11 cellular contexts compared by ENCODE assay signal in genomic region chr1:99943238-99943794, GRCh38. TPM values are rescaled to one million over a fixed set of nuclear protein-coding genes. Genes with fewer than 3 reads are reported as not detected.
A peak's percentile ranks its signal among the peaks of the same experiment; 100 is the strongest.
DNase-seq lines count a peak whose midpoint lies in the region; ATAC-seq and TF ChIP-seq lines count a peak whose summit lies in the region.
"Had no signal": no experiment of that assay in that cellular context is flagged by ENCODE, and none has a peak within 500 bp of the region (broad histone marks: within the 10 kb centered on the region; RNA-seq: fewer than 3 reads in every experiment).

No MANE protein-coding gene starts in this region.

- H2BK12ac ChIP-seq in mesenchymal stem cell (ENCODE audit: low read length in 2 of 2), result no peak overlapping the region

- H4K8ac ChIP-seq in mesenchymal stem cell (ENCODE audit: low read length), result no peak overlapping the region

- no peak overlapping the region for H2AFZ ChIP-seq in mesenchymal stem cell (ENCODE audit: low read depth, low read length)

- DNase-seq in DMS 273 (lab: John Stamatoyannopoulos, UW; ENCODE audit: unreplicated experiment) (peak; percentile 97), NCI-H1436 (lab: John Stamatoyannopoulos, UW) (peak; percentile 76), WERI-Rb-1 (peak; percentile 63), mesenchymal stem cell (peak; percentile 28), SW480 (ENCODE audit: low spot score) (no peak)
- DNase-seq in activated naive CD4-positive, alpha-beta T cell treated with anti-CD3 and anti-CD28 coated beads, Interleukin-2, amount 50 U/mL, for 72 hours (ENCODE audit: low spot score in 2 of 2), result no peak
- DNase-seq: activated CD4-positive, CD25-positive, alpha-beta regulatory T cell treated with anti-CD3 and anti-CD28 coated beads, Interleukin-2, amount 50 U/mL, for 72 hours; hypothalamus; NK-92 treated with Interleukin-12 subunit alpha and Interleukin-12 subunit beta, amount 100 ng/mL, for 24 hours had no signal

- no peak overlapping the region for H2BK15ac ChIP-seq in mesenchymal stem cell (ENCODE audit: low read depth, poor library complexity, severe bottlenecking)

- no peak overlapping the region for H3K4me2 ChIP-seq in mesenchymal stem cell (ENCODE audit: low read length, poor library complexity, severe bottlenecking)

- WGBS in mesenchymal stem cell, result 74% methylated on average over 7 of the region's 7 CpGs

- H2BK120ac ChIP-seq in mesenchymal stem cell (ENCODE audit: low read depth, low read length), result no peak overlapping the region

- no peaks in the 10 kb centered on the region for H3K27me3 ChIP-seq in WERI-Rb-1 (ENCODE audit: insufficient read depth, low read depth, severe bottlenecking)
- peaks cover 0 to 6% of the 10 kb centered on the region in 2 experiments for H3K27me3 ChIP-seq in mesenchymal stem cell (ENCODE audit: control insufficient read depth in 1 of 2, insufficient read depth in 1 of 2, low read length in 2 of 2)

- no peak for ATAC-seq in GM18520 (IDR thresholded peaks at IDR 0.05; ENCODE audit: unreplicated experiment)
- ATAC-seq in GM19324 (IDR thresholded peaks at IDR 0.05; ENCODE audit: low FRiP score, unreplicated experiment), result no peak
- ATAC-seq in activated naive CD4-positive, alpha-beta T cell treated with anti-CD3 and anti-CD28 coated beads, Interleukin-2, amount 50 U/mL, for 72 hours, result no peak

- H3K9me3 Mint-ChIP-seq in activated naive CD4-positive, alpha-beta T cell treated with anti-CD3 and anti-CD28 coated beads, Interleukin-2, amount 50 U/mL, for 72 hours, result no peaks in the 10 kb centered on the region

- H3K9ac ChIP-seq in mesenchymal stem cell (ENCODE audit: low read length), result peak overlapping the region; percentile 35

- no peak overlapping the region for H3K4ac ChIP-seq in mesenchymal stem cell (ENCODE audit: low read depth in 1 of 2, low read length in 2 of 2)

- no peak overlapping the region for H2AK5ac ChIP-seq in mesenchymal stem cell (ENCODE audit: low read length, severe bottlenecking)

- H3K14ac ChIP-seq in mesenchymal stem cell (ENCODE audit: low read length in 2 of 2), result no peak overlapping the region

- H3K79me1 ChIP-seq in mesenchymal stem cell (replicated peaks; ENCODE audit: low read length, poor library complexity, severe bottlenecking), result no peaks in the 10 kb centered on the region

- H3K4me3 ChIP-seq in WERI-Rb-1 (ENCODE audit: low read depth, low read length) (no peak overlapping the region), mesenchymal stem cell (ENCODE audit: insufficient read depth in 1 of 2, low read depth in 1 of 2, low read length in 2 of 2) (no peak overlapping the region)

- H3K9me3 ChIP-seq in WERI-Rb-1 (ENCODE audit: severe bottlenecking), result no peaks in the 10 kb centered on the region
- no peaks in the 10 kb centered on the region for H3K9me3 ChIP-seq in mesenchymal stem cell (ENCODE audit: control insufficient read depth, low read length)

- no peaks in the 10 kb centered on the region for H3K36me3 Mint-ChIP-seq in activated naive CD4-positive, alpha-beta T cell treated with anti-CD3 and anti-CD28 coated beads, Interleukin-2, amount 50 U/mL, for 72 hours

- no peak for TF ChIP-seq CTCF in WERI-Rb-1 (IDR thresholded peaks at IDR 0.05; ENCODE audit: low read depth, low read length)

- H3K36me3 ChIP-seq in WERI-Rb-1 (no peaks in the 10 kb centered on the region), mesenchymal stem cell (ENCODE audit: control insufficient read depth in 1 of 2, insufficient read depth in 2 of 2, low read depth in 1 of 2, low read length in 2 of 2) (no peaks in the 10 kb centered on the region)

- no peak overlapping the region for H4K91ac ChIP-seq in mesenchymal stem cell (ENCODE audit: low read length)

- peak overlapping the region in 1 of 2 donors; percentile 3 for H3K27ac Mint-ChIP-seq in activated naive CD4-positive, alpha-beta T cell treated with anti-CD3 and anti-CD28 coated beads, Interleukin-2, amount 50 U/mL, for 72 hours

- no peak overlapping the region for H3K18ac ChIP-seq in mesenchymal stem cell (ENCODE audit: low read depth in 1 of 2, low read length in 2 of 2)

- H3K23ac ChIP-seq in mesenchymal stem cell (ENCODE audit: low read length in 2 of 2), result no peak overlapping the region

- H3K4me1 ChIP-seq in mesenchymal stem cell (ENCODE audit: control insufficient read depth, insufficient read depth, low read depth, low read length), result no peaks in the 10 kb centered on the region

- H3K27ac ChIP-seq in WERI-Rb-1 (peak overlapping the region; percentile 63), mesenchymal stem cell (ENCODE audit: low read length, poor library complexity, severe bottlenecking) (no peak overlapping the region)

- H2BK5ac ChIP-seq in mesenchymal stem cell (ENCODE audit: low read depth, low read length, poor library complexity, severe bottlenecking), result no peak overlapping the region

RNA-seq across cellular contexts. Expression of gene SLC35A3, which starts 26.5 kb away (rescaled TPM):
- polyA plus RNA-seq in mesenchymal stem cell (2013, experiment 1 of 2), result 8.9 TPM
- polyA plus RNA-seq in mesenchymal stem cell (2013, experiment 2 of 2), result 9.4 TPM
- 10 to 100 TPM in 1 of 2 donors, 1 to 10 TPM in 1; 8.8 to 19.7 TPM for total RNA-seq in activated naive CD4-positive, alpha-beta T cell treated with anti-CD3 and anti-CD28 coated beads, Interleukin-2, amount 50 U/mL, for 72 hours

Comparison
In these comparisons a context has a peak if more than half of its experiments do, and no peak if none do; other contexts are left out.
1. DNase-seq: peak in DMS 273 (single experiment), NCI-H1436 (single experiment), WERI-Rb-1 (single experiment) and mesenchymal stem cell (single experiment); none in activated naive CD4-positive, alpha-beta T cell treated with anti-CD3 and anti-CD28 coated beads, Interleukin-2, amount 50 U/mL, for 72 hours (0 of 2) and SW480 (single experiment).